20 cellular contexts compared by ENCODE assay signal in genomic region chr20:22863881-22864280, GRCh38.
DNase-seq lines count a peak whose midpoint lies in the region; TF ChIP-seq lines count a peak whose summit lies in the region.
"Had no signal": no experiment of that assay in that cellular context is flagged by ENCODE, and none has a peak within 500 bp of the region (broad histone marks: within the 10 kb centered on the region; RNA-seq: fewer than 3 reads in every experiment).

No MANE protein-coding gene starts in this region.

- H4K20me1 ChIP-seq in neural progenitor cell (ENCODE audit: low read depth) = no peaks in the 10 kb centered on the region

- H3F3A ChIP-seq in neural progenitor cell (ENCODE audit: low read depth) = no peaks in the 10 kb centered on the region

- WGBS in adrenal gland, 4 donors = 51 to 62% (median 55%) methylated on average over 5 of the region's 5 CpGs

- H3K79me2 ChIP-seq in neural progenitor cell (ENCODE audit: low read depth) = no peaks in the 10 kb centered on the region

- TF ChIP-seq POLR2A in adrenal gland (IDR thresholded peaks at IDR 0.05) = no peak

- peak overlapping the region; percentile 11 for H3K4me3 Mint-ChIP-seq in neural progenitor cell
- H3K4me3 Mint-ChIP-seq: CD4-positive, alpha-beta memory T cell; GM23338; H9 had no signal

- H3K4me2 ChIP-seq in neural progenitor cell = no peak overlapping the region
- H3K4me2 ChIP-seq: A549, GM23338 had no signal

- H3K36me3 ChIP-seq in SJCRH30 (no peaks in the 10 kb centered on the region), neural progenitor cell (no peaks in the 10 kb centered on the region), adrenal gland (replicated peaks in 1 of 2) (no peaks in the 10 kb centered on the region)

- peaks cover 2% of the 10 kb centered on the region for H3K9me3 Mint-ChIP-seq in neural progenitor cell
- H3K9me3 Mint-ChIP-seq: GM23338 had no signal

- H3K36me3 Mint-ChIP-seq in neural progenitor cell = no peaks in the 10 kb centered on the region
- H3K36me3 Mint-ChIP-seq: CD4-positive, alpha-beta memory T cell had no signal

- H3K4me1 Mint-ChIP-seq in neural progenitor cell = peaks cover 28% of the 10 kb centered on the region
- H3K4me1 Mint-ChIP-seq: CD4-positive, alpha-beta memory T cell; GM23338; H9 had no signal

- intact Hi-C loops in adrenal gland (cut with DNase I) = no loop called here

- TF ChIP-seq CTCF in neural progenitor cell (IDR thresholded peaks at IDR 0.05) (no peak), adrenal gland (IDR thresholded peaks at IDR 0.05) (no peak)

- H3K27me3 Mint-ChIP-seq in neural progenitor cell (ENCODE audit: insufficient read depth, low read depth) = no peaks in the 10 kb centered on the region

- no peaks in the 10 kb centered on the region for H3K9me3 ChIP-seq in SJCRH30 (replicated peaks)
- H3K9me3 ChIP-seq in neural progenitor cell (ENCODE audit: low read depth) = no peaks in the 10 kb centered on the region
- no peaks in the 10 kb centered on the region for H3K9me3 ChIP-seq in adrenal gland (replicated peaks in 1 of 3)

- H3K4me3 ChIP-seq in SJCRH30 (no peak overlapping the region), neural progenitor cell (no peak overlapping the region), adrenal gland (no peak overlapping the region)
- H3K4me3 ChIP-seq: A549, GM23338 had no signal

- H2AFZ ChIP-seq in neural progenitor cell (replicated peaks) = no peak overlapping the region
- H2AFZ ChIP-seq: GM23338 had no signal

- DNase-seq in SJCRH30 (peak; percentile 86 to 92), brain pericyte (ENCODE audit: low read depth, low spot score) (peak; percentile 26), myocyte (ENCODE audit: low read depth) (peak; percentile 19), neural progenitor cell (ENCODE audit: low spot score) (no peak), T-helper 2 cell (no peak), adrenal gland (no peak), NCI-H1436 treated with DMSO at 0.1 percent for 48 hours (lab: John Stamatoyannopoulos, UW) (no peak), AML-193 (lab: John Stamatoyannopoulos, UW) (no peak)
- DNase-seq: 8988T; ACHN; C1 segment of cervical spinal cord; Calu3; CD4-positive, alpha-beta memory T cell; COR-L47; DMS53; DMS79 treated with DMSO at 0.1 percent for 48 hours; GF-D8; H9 had no signal

- no peak overlapping the region for H3K9ac ChIP-seq in neural progenitor cell

- peaks cover 58% of the 10 kb centered on the region for H3K4me1 ChIP-seq in SJCRH30
- no peaks in the 10 kb centered on the region for H3K4me1 ChIP-seq in neural progenitor cell
- no peaks in the 10 kb centered on the region for H3K4me1 ChIP-seq in adrenal gland (replicated peaks in 1 of 2)

- no peaks in the 10 kb centered on the region for H3K27me3 ChIP-seq in SJCRH30
- no peaks in the 10 kb centered on the region for H3K27me3 ChIP-seq in neural progenitor cell
- H3K27me3 ChIP-seq in adrenal gland = no peaks in the 10 kb centered on the region

- no peak overlapping the region for H3K27ac Mint-ChIP-seq in neural progenitor cell
- H3K27ac Mint-ChIP-seq: CD4-positive, alpha-beta memory T cell; GM23338; H9 had no signal

- H3K27ac ChIP-seq in SJCRH30 (peak overlapping the region; percentile 19; the same call in 1 of the 2 replicates), neural progenitor cell (no peak overlapping the region), adrenal gland (no peak overlapping the region)

Comparison
In these comparisons a context has a peak if more than half of its experiments do, and no peak if none do; other contexts are left out.
1. DNase-seq: peak in SJCRH30 (2 of 2), brain pericyte (single experiment) and myocyte (single experiment); none in neural progenitor cell (single experiment), T-helper 2 cell (0 of 5), adrenal gland (0 of 7), NCI-H1436 treated with DMSO at 0.1 percent for 48 hours (single experiment) and AML-193 (0 of 2).